In genomic region chr6:25748601-25749517, GRCh38 we compare ENCODE assay signal across 17 cellular contexts. TPM values are rescaled to one million over a fixed set of nuclear protein-coding genes. Genes with fewer than 3 reads are reported as not detected.
"Had no signal": no experiment of that assay in that cellular context is flagged by ENCODE, and none has a peak within 500 bp of the region (broad histone marks: within the 10 kb centered on the region; RNA-seq: fewer than 3 reads in every experiment).

No MANE protein-coding gene starts in this region.

RNA-seq across cellular contexts. Expression of gene SLC17A4, which starts 5.7 kb away (rescaled TPM):
- total RNA-seq: dermis microvascular lymphatic vessel endothelial cell; esophagus mucosa; gastroesophageal sphincter; heart left ventricle; kidney epithelial cell; left cardiac atrium; left lung; lower leg skin; lung microvascular endothelial cell; natural killer cell treated with Interleukin-12 subunit alpha and Interleukin-12 subunit beta and Interleukin-15 and Interleukin-18, amount 100 ng/mL, for 72 hours; osteoblast; psoas muscle; right cardiac atrium; spleen; thoracic aorta; tibial nerve; upper lobe of right lung had no signal
- polyA plus RNA-seq: psoas muscle, spleen had no signal
